ENCODE assay signal across 8 cellular contexts in genomic region chr1:35883681-35884155, GRCh38. TPM values are rescaled to one million over a fixed set of nuclear protein-coding genes. Genes with fewer than 3 reads are reported as not detected.
DNase-seq lines count a peak whose midpoint lies in the region; ATAC-seq and TF ChIP-seq lines count a peak whose summit lies in the region.

No MANE protein-coding gene starts in this region.

- H3K4me3 ChIP-seq in NB4 (ENCODE audit: low read depth, low read length): peak overlapping the region; percentile 90

- intact Hi-C loops in activated B cell treated with CpG ODN at 0.5 μM for 24 hours (cut with micrococcal nuclease): loop anchor here (1.0 to 10.0 kb wide), 6 partner anchors 11 to 421 kb away; partner anchors contain the start of genes ADPRS, AGO3, AGO4 and CLSPN

- no peaks in the 10 kb centered on the region for H3K9me3 Mint-ChIP-seq in activated B cell treated with CpG ODN at 0.5 μM for 24 hours

- DNase-seq in ACHN: peak; percentile 11
- peak; percentile 43 for DNase-seq in NB4 (ENCODE audit: low read depth)
- DNase-seq in activated B cell treated with CpG ODN at 0.5 μM for 24 hours: peak; percentile 45
- DNase-seq in cerebellum (ENCODE audit: low spot score): peak; percentile 66
- DNase-seq in left lobe of liver (ENCODE audit: low spot score): peak; percentile 65
- peak; percentile 53 to 58 for DNase-seq in stimulated activated CD4-positive, alpha-beta T cell treated with anti-CD3 and anti-CD28 coated beads, Interleukin-4, amount 100 ng/mL, for 4 hours
- no peak for DNase-seq in SKM-1 treated with dmso at 0.1 percent for 144 hours (lab: John Stamatoyannopoulos, UW; ENCODE audit: unreplicated experiment)

- in situ Hi-C loops in ACHN (cut with HindIII; ENCODE audit: low pct_ligation_motif_present, low pct_unique_long_range_greater_than_20kb, low sequenced_read_pairs): no loop called here

- ATAC-seq in GM19324 (IDR thresholded peaks at IDR 0.05; ENCODE audit: low FRiP score, unreplicated experiment) (peak; percentile 4), activated B cell treated with CpG ODN at 0.5 μM for 24 hours (ENCODE audit: low read depth) (peak; percentile 6), left lobe of liver (peak; percentile 57)

- H3K36me3 Mint-ChIP-seq in activated B cell treated with CpG ODN at 0.5 μM for 24 hours (ENCODE audit: low read depth): peaks cover 9% of the 10 kb centered on the region

- peaks cover 53% of the 10 kb centered on the region for H3K4me1 Mint-ChIP-seq in activated B cell treated with CpG ODN at 0.5 μM for 24 hours

- H3K4me3 Mint-ChIP-seq in activated B cell treated with CpG ODN at 0.5 μM for 24 hours: peak overlapping the region; percentile 95

- CTCF ChIA-PET in activated B cell treated with CpG ODN at 0.5 μM for 24 hours (lab: Charles Lee): interaction anchor here (0.6 to 1.4 kb wide), 7 partner anchors 8 to 108 kb away, joined by 3 to 7 read pairs (median 5); no protein-coding TSS in a partner anchor

- no peak for TF ChIP-seq POLR2A in NB4 (IDR thresholded peaks at IDR 0.05; ENCODE audit: extremely low read depth, insufficient read length)

- no peak for TF ChIP-seq CTCF in NB4 (IDR thresholded peaks at IDR 0.05; ENCODE audit: low read depth, low read length)
- TF ChIP-seq CTCF in activated B cell treated with CpG ODN at 0.5 μM for 24 hours (IDR thresholded peaks at IDR 0.05): no peak

- H3K27ac Mint-ChIP-seq in activated B cell treated with CpG ODN at 0.5 μM for 24 hours: peak overlapping the region; percentile 80

- POLR2A ChIA-PET in activated B cell treated with CpG ODN at 0.5 μM for 24 hours (lab: Charles Lee): interaction anchor here (0.6 to 2.0 kb wide), 6 partner anchors 9 to 656 kb away, joined by 3 to 25 read pairs (median 6); partner anchors contain the start of gene AGO3

- peaks cover 4% of the 10 kb centered on the region for H3K27me3 Mint-ChIP-seq in activated B cell treated with CpG ODN at 0.5 μM for 24 hours

RNA-seq across cellular contexts. Expression of gene AGO1, which starts 0.7 kb away (rescaled TPM):
- 30.3 and 34.3 TPM in 2 replicates for total RNA-seq in activated B cell treated with CpG ODN at 0.5 μM for 24 hours
- total RNA-seq in cerebellum: 23.0 TPM
- 10.7 TPM for total RNA-seq in left lobe of liver

RNA-seq across cellular contexts. Expression of gene AGO3, which starts 47.2 kb away (rescaled TPM):
- total RNA-seq in activated B cell treated with CpG ODN at 0.5 μM for 24 hours (30.7 and 37.2 TPM in 2 replicates), cerebellum (42.5 TPM), left lobe of liver (17.3 TPM)

Comparison
In these comparisons a context has a peak if more than half of its experiments do, and no peak if none do; other contexts are left out.
1. ATAC-seq: peak in every context shown above with its lines; median percentile 57 in left lobe of liver; 6 in activated B cell treated with CpG ODN at 0.5 μM for 24 hours; 4 in GM19324.